ENCODE assay signal across 13 cellular contexts in the genomic region with DNA sequence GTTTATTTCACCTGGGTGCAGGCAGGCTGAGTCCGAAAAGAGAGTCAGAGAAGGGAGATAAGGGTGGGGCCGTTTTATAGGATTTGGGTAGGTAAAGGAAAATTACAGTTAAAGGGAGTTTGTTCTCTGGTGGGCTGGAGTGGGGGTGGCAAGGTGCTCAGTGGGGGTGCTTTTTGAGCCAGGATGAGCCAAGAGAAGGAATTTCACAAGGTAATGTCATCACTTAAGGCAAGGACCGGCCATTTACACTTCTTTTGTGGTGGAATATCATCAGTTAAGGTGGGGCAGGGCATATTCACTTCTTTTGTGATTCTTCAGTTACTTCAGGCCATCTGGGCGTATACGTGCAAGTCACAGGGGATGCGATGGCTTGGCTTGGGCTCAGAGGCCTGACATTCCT. TPM values are rescaled to one million over a fixed set of nuclear protein-coding genes. Genes with fewer than 3 reads are reported as not detected.
DNase-seq lines count a peak whose midpoint lies in the region; ATAC-seq and TF ChIP-seq lines count a peak whose summit lies in the region.
"Not testable (repeated sequence)": the region's sequence is repeated elsewhere in the genome, so short reads cannot be mapped to it uniquely, and the experiment has no call there.
"Had no signal": no experiment of that assay in that cellular context is flagged by ENCODE, and none has a peak within 500 bp of the region (broad histone marks: within the 10 kb centered on the region; RNA-seq: fewer than 3 reads in every experiment).

No MANE protein-coding gene starts in this region.

- H3K9ac ChIP-seq in HUES6 (ENCODE audit: low read length) (peak overlapping the region; percentile 93), iPS-15b (ENCODE audit: low read depth, low read length) (peak overlapping the region; percentile 99), iPS-20b (ENCODE audit: low read depth, low read length) (peak overlapping the region; percentile 88)

- DNase-seq in H7; WTC11 (ENCODE audit: low spot score); glutamatergic neuron; type B pancreatic cell (ENCODE audit: extremely low spot score, unreplicated experiment): not testable (repeated sequence)

- H3K36me3 ChIP-seq in H7 (replicated peaks; ENCODE audit: control insufficient read depth, insufficient read depth, low read length): peaks cover 13% of the 10 kb centered on the region
- peaks cover 53% of the 10 kb centered on the region for H3K36me3 ChIP-seq in HUES6 (ENCODE audit: control insufficient read depth, insufficient read depth, low read length)
- H3K36me3 ChIP-seq in iPS-15b (ENCODE audit: control insufficient read depth, insufficient read depth, low read length): peaks cover 24% of the 10 kb centered on the region
- H3K36me3 ChIP-seq in iPS-20b (ENCODE audit: insufficient read depth, low read depth, low read length): peaks cover 20% of the 10 kb centered on the region

- CTCF ChIA-PET in WTC11 (lab: Charles Lee): interaction anchor here (1.1 kb wide), 1 partner anchor 10 kb away, joined by 4 read pairs; no protein-coding TSS in a partner anchor

- H3K27me3 Mint-ChIP-seq in WTC11 (ENCODE audit: low read depth): not testable (repeated sequence)
- peaks cover 21% of the 10 kb centered on the region for H3K27me3 Mint-ChIP-seq in glutamatergic neuron (ENCODE audit: unreplicated experiment)
- H3K27me3 Mint-ChIP-seq in type B pancreatic cell: peaks cover 67% of the 10 kb centered on the region

- H3K4me3 Mint-ChIP-seq in WTC11: peak overlapping the region; percentile 96
- H3K4me3 Mint-ChIP-seq in glutamatergic neuron (ENCODE audit: unreplicated experiment); type B pancreatic cell: not testable (repeated sequence)

- H3K4me3 ChIP-seq in H7 (ENCODE audit: insufficient read depth, low read depth, low read length): peak overlapping the region; percentile 35
- H3K4me3 ChIP-seq in HUES6 (ENCODE audit: low read depth, low read length): peak overlapping the region; percentile 53
- H3K4me3 ChIP-seq in iPS-15b (ENCODE audit: low read depth, low read length): peak overlapping the region; percentile 64
- H3K4me3 ChIP-seq in iPS-20b (ENCODE audit: low read length): peak overlapping the region; percentile 52; the same call in 1 of the 2 replicates

- H3K9me3 Mint-ChIP-seq in WTC11; glutamatergic neuron (ENCODE audit: unreplicated experiment); type B pancreatic cell: not testable (repeated sequence)

- not testable (repeated sequence) for H3K27me3 ChIP-seq in H7 (ENCODE audit: control insufficient read depth, insufficient read depth, low read length); HUES6 (ENCODE audit: control insufficient read depth, insufficient read depth, low read length); iPS-15b (ENCODE audit: control insufficient read depth, insufficient read depth, low read length); iPS-20b (ENCODE audit: insufficient read depth, low read length)

- not testable (repeated sequence) for H3K9me3 ChIP-seq in HUES6 (ENCODE audit: control insufficient read depth, insufficient read depth, low read depth, low read length); iPS-15b (ENCODE audit: control insufficient read depth, insufficient read depth, low read length); iPS-20b (ENCODE audit: insufficient read depth, low read depth, low read length)

- not testable (repeated sequence) for TF ChIP-seq CTCF in WTC11 (IDR thresholded peaks at IDR 0.05); glutamatergic neuron (IDR thresholded peaks at IDR 0.05; ENCODE audit: partially characterized antibody, unreplicated experiment); type B pancreatic cell (conservative IDR thresholded peaks at IDR 0.05)

- POLR2A ChIA-PET in WTC11 (lab: Charles Lee): interaction anchor here (1.3 kb wide), 1 partner anchor 9 kb away, joined by 8 read pairs; no protein-coding TSS in a partner anchor

- H3K27ac ChIP-seq in HUES6 (ENCODE audit: low read depth, low read length) (peak overlapping the region; percentile 94), iPS-20b (ENCODE audit: low read length) (peak overlapping the region; percentile 89)

- H3K4me1 ChIP-seq in HUES6 (ENCODE audit: control insufficient read depth, insufficient read depth, low read length) (peaks cover 22% of the 10 kb centered on the region), iPS-15b (ENCODE audit: control insufficient read depth, insufficient read depth, low read length) (peaks cover 12% of the 10 kb centered on the region), iPS-20b (ENCODE audit: insufficient read depth, low read length) (peaks cover 16% of the 10 kb centered on the region; the same call in 1 of the 2 replicates)

- H3K36me3 Mint-ChIP-seq in WTC11: peaks cover 92% of the 10 kb centered on the region
- not testable (repeated sequence) for H3K36me3 Mint-ChIP-seq in glutamatergic neuron (ENCODE audit: unreplicated experiment); type B pancreatic cell

- H3K27ac Mint-ChIP-seq in WTC11 (peak overlapping the region; percentile 98), glutamatergic neuron (ENCODE audit: unreplicated experiment) (peak overlapping the region; percentile 28), type B pancreatic cell (peak overlapping the region; percentile 71)

- not testable (repeated sequence) for ATAC-seq in WTC11

- H3K4me1 Mint-ChIP-seq in WTC11 (peaks cover 72% of the 10 kb centered on the region), glutamatergic neuron (ENCODE audit: low read depth, unreplicated experiment) (peaks cover 11% of the 10 kb centered on the region)
- H3K4me1 Mint-ChIP-seq in type B pancreatic cell (ENCODE audit: unreplicated experiment): not testable (repeated sequence)

TF ChIP-seq in WTC11, 78 proteins besides CTCF, POLR2A, EP300 and RAD21:
- TF ChIP-seq SP1 (CRISPR knock-in tag; conservative IDR thresholded peaks at IDR 0.05) (0 out of 2 replicates have a peak, but pooled peaks have one; percentile 12), NFE2L1 (CRISPR knock-in tag; IDR thresholded peaks at IDR 0.05) (0 out of 2 replicates have a peak, but pooled peaks have one; percentile 14)
- TF ChIP-seq, protein P1, sequence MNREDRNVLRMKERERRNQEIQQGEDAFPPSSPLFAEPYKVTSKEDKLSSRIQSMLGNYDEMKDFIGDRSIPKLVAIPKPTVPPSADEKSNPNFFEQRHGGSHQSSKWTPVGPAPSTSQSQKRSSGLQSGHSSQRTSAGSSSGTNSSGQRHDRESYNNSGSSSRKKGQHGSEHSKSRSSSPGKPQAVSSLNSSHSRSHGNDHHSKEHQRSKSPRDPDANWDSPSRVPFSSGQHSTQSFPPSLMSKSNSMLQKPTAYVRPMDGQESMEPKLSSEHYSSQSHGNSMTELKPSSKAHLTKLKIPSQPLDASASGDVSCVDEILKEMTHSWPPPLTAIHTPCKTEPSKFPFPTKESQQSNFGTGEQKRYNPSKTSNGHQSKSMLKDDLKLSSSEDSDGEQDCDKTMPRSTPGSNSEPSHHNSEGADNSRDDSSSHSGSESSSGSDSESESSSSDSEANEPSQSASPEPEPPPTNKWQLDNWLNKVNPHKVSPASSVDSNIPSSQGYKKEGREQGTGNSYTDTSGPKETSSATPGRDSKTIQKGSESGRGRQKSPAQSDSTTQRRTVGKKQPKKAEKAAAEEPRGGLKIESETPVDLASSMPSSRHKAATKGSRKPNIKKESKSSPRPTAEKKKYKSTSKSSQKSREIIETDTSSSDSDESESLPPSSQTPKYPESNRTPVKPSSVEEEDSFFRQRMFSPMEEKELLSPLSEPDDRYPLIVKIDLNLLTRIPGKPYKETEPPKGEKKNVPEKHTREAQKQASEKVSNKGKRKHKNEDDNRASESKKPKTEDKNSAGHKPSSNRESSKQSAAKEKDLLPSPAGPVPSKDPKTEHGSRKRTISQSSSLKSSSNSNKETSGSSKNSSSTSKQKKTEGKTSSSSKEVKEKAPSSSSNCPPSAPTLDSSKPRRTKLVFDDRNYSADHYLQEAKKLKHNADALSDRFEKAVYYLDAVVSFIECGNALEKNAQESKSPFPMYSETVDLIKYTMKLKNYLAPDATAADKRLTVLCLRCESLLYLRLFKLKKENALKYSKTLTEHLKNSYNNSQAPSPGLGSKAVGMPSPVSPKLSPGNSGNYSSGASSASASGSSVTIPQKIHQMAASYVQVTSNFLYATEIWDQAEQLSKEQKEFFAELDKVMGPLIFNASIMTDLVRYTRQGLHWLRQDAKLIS (CRISPR knock-in tag; IDR thresholded peaks at IDR 0.05; ENCODE audit: borderline replicate concordance): peak; percentile 62; the same call in 1 of the 2 replicates

RNA-seq across cellular contexts. Expression of a gene that starts 8.6 kb away (rescaled TPM):
- 42.0 and 51.2 TPM in 2 replicates for total RNA-seq in H7 (2014; rRNA removed; shearing (Covaris generic))
- total RNA-seq in WTC11 (2021): 57.3 to 79.1 TPM (median 66.0 TPM) in 3 replicates
- total RNA-seq in glutamatergic neuron (ENCODE audit: unreplicated experiment): 1.2 TPM
- 1.4 TPM in 1 of 2 replicates, not detected in the other for total RNA-seq in type B pancreatic cell (ENCODE audit: low replicate concordance)
- total RNA-seq: A172; A673; Calu3; CD4-positive, alpha-beta memory T cell; Daoy; H4 had no signal

RNA-seq across cellular contexts. Expression of a gene that starts 36.4 kb away (rescaled TPM):
- not detected in 2 replicates for total RNA-seq in H7 (2014; rRNA removed; shearing (Covaris generic))
- total RNA-seq in WTC11 (2021) (not detected in 3 replicates), glutamatergic neuron (ENCODE audit: unreplicated experiment) (not detected), type B pancreatic cell (ENCODE audit: low replicate concordance) (not detected in 2 replicates)
- total RNA-seq: A172; A673; CD4-positive, alpha-beta memory T cell had no signal

RNA-seq across cellular contexts. Expression of a gene that starts 38.4 kb away (rescaled TPM):
- total RNA-seq in H7 (2014; rRNA removed; shearing (Covaris generic)): 1.4 and 3.2 TPM in 2 replicates
- 5.4 to 10.6 TPM (median 5.5 TPM) in 3 replicates for total RNA-seq in WTC11 (2021)
- not detected for total RNA-seq in glutamatergic neuron (ENCODE audit: unreplicated experiment)
- total RNA-seq in type B pancreatic cell (ENCODE audit: low replicate concordance): 613 and 930 TPM in 2 replicates
- total RNA-seq: A673; CD4-positive, alpha-beta memory T cell; H4 had no signal

Comparison
In these comparisons a context has a peak if more than half of its experiments do, and no peak if none do; other contexts are left out.
1. H3K27ac Mint-ChIP-seq: peak in every context shown above with its lines; median percentile 98 in WTC11; 71 in type B pancreatic cell; 28 in glutamatergic neuron.
2. RNA of a gene that starts 8.6 kb away (total RNA-seq): 57.3 to 79.1 TPM in WTC11 and 42.0 to 51.2 TPM in H7; 1.2 TPM in glutamatergic neuron (single experiment) and 1.4 TPM in type B pancreatic cell; every median in the first group is over 10 times any median in the second.
3. RNA of a gene that starts 38.4 kb away (total RNA-seq): 613 to 930 TPM in type B pancreatic cell; 5.4 to 10.6 TPM in WTC11, 1.4 to 3.2 TPM in H7 and not detected in glutamatergic neuron (single experiment); every median in the first group is over 10 times any median in the second.
4. Peak in every context shown above with its lines, with median percentiles within 50 percentile points of each other: H3K4me3 ChIP-seq and H3K9ac ChIP-seq.